5 cellular contexts compared by ENCODE assay signal in the genomic region with DNA sequence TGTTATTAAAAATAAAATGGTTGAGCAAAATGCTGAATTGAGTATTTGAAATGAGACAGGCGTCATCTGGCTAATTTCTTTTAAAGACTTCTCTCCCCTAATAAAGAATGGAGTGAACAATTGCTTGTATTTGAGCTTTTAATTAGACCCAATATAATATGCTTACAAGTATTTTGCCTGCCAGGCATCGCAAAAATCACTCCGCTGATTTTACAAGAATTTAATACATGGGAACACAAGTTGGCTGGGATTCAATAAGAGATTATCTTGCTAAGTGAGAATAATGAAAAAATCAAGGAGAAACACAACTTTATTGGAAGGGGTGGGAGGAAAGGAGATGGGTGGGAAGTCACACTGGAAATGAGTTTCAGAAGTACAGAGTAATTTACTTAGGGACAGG.
"Had no signal": no experiment of that assay in that cellular context is flagged by ENCODE, and none has a peak within 500 bp of the region (broad histone marks: within the 10 kb centered on the region; RNA-seq: fewer than 3 reads in every experiment).

No MANE protein-coding gene starts in this region.

- H3K27ac ChIP-seq: HL-60 had no signal

- DNase-seq: H9, HCEC 1CT, KBM-7 had no signal

- H3K4me3 ChIP-seq: GM23338 had no signal
